Comparison of ENCODE assay signal across 26 cellular contexts in genomic region chr12:7497661-7498060, GRCh38. TPM values are rescaled to one million over a fixed set of nuclear protein-coding genes. Genes with fewer than 3 reads are reported as not detected.
A peak's percentile ranks its signal among the peaks of the same experiment; 100 is the strongest.
DNase-seq lines count a peak whose midpoint lies in the region; TF ChIP-seq lines count a peak whose summit lies in the region.
"Had no signal": no experiment of that assay in that cellular context is flagged by ENCODE, and none has a peak within 500 bp of the region (broad histone marks: within the 10 kb centered on the region; RNA-seq: fewer than 3 reads in every experiment).

No MANE protein-coding gene starts in this region.

- no peaks in the 10 kb centered on the region for H3K9me3 Mint-ChIP-seq in dendritic cell treated with granulocyte-macrophage colony-stimulating factor and Interleukin-4, amounts not matched to agents 40 ng/mL and 50 ng/mL, for 4 days
- H3K9me3 Mint-ChIP-seq: neural progenitor cell; stimulated activated naive CD8-positive, alpha-beta T cell treated with anti-CD3 and anti-CD28 coated beads, Interleukin-15, amount 100 ng/mL, for 72 hours; type B pancreatic cell had no signal

- H3K27ac Mint-ChIP-seq in dendritic cell treated with granulocyte-macrophage colony-stimulating factor and Interleukin-4, amounts not matched to agents 40 ng/mL and 50 ng/mL, for 4 days = peak overlapping the region; percentile 82
- H3K27ac Mint-ChIP-seq: IgD-negative memory B cell; neural progenitor cell; stimulated activated naive CD8-positive, alpha-beta T cell treated with anti-CD3 and anti-CD28 coated beads, Interleukin-15, amount 100 ng/mL, for 72 hours; type B pancreatic cell had no signal

- in situ Hi-C loops in ACHN (cut with HindIII; ENCODE audit: low pct_ligation_motif_present, low pct_unique_long_range_greater_than_20kb, low sequenced_read_pairs) = no loop called here

- peak; percentile 10 for DNase-seq in Daoy (ENCODE audit: low read depth)
- peak; percentile 32 for DNase-seq in LHCN-M2 (ENCODE audit: low read depth)
- no peak for DNase-seq in ACHN
- no peak for DNase-seq in activated T-cell treated with anti-CD3 and anti-CD28 coated beads, Interleukin-2, amount 50 U/mL, for 48 hours
- DNase-seq in SHP77 treated with DMSO at 0.1 percent for 48 hours (lab: John Stamatoyannopoulos, UW) = no peak
- no peak for DNase-seq in lower leg skin (ENCODE audit: low spot score in 2 of 2)
- DNase-seq: activated CD4-positive, alpha-beta T cell treated with anti-CD3 and anti-CD28 coated beads, Interleukin-2, amount 50 U/mL, for 1 hour; activated CD8-positive, alpha-beta memory T cell treated with anti-CD3 and anti-CD28 coated beads, Interleukin-2, amount 50 U/mL, for 4 hours; AML-193; DMS79 treated with DMSO at 0.1 percent for 48 hours; left lung; MG63; NCI-H1436 treated with DMSO at 0.1 percent for 48 hours; NCI-H69; psoas muscle; small intestine; stimulated activated naive CD8-positive, alpha-beta T cell treated with anti-CD3 and anti-CD28 coated beads, Interleukin-15, amount 100 ng/mL, for 72 hours; T-helper 1 cell had no signal

- H3K27ac ChIP-seq in muscle layer of duodenum (ENCODE audit: low read length) = peak overlapping the region; percentile 15
- H3K27ac ChIP-seq: epithelial cell of prostate, neural progenitor cell, psoas muscle had no signal

- H3K4me3 ChIP-seq in muscle layer of duodenum (ENCODE audit: low read depth in 1 of 2, low read length in 2 of 2) (no peak overlapping the region), lower leg skin (ENCODE audit: low read depth, poor library complexity, severe bottlenecking) (no peak overlapping the region)
- H3K4me3 ChIP-seq: MG63, neural progenitor cell, psoas muscle had no signal

- no peaks in the 10 kb centered on the region for H3K27me3 ChIP-seq in muscle layer of duodenum (ENCODE audit: low read depth, low read length)
- H3K27me3 ChIP-seq: MG63, neural progenitor cell had no signal

- WGBS in lower leg skin, 2 donors = 28 to 29% methylated on average over 3 of the region's 3 CpGs

- H3K27me3 Mint-ChIP-seq in dendritic cell treated with granulocyte-macrophage colony-stimulating factor and Interleukin-4, amounts not matched to agents 40 ng/mL and 50 ng/mL, for 4 days = no peaks in the 10 kb centered on the region

- no peaks in the 10 kb centered on the region for H3K9me3 ChIP-seq in muscle layer of duodenum (ENCODE audit: control insufficient read depth in 1 of 2, low read length in 2 of 2)
- H3K9me3 ChIP-seq: left lung, MG63, psoas muscle had no signal

- H3K4me1 ChIP-seq in muscle layer of duodenum (ENCODE audit: control insufficient read depth in 1 of 2, insufficient read depth in 2 of 2, low read length in 2 of 2) = no peaks in the 10 kb centered on the region
- H3K4me1 ChIP-seq: left lung, psoas muscle had no signal

- peaks cover 53% of the 10 kb centered on the region for H3K4me1 Mint-ChIP-seq in dendritic cell treated with granulocyte-macrophage colony-stimulating factor and Interleukin-4, amounts not matched to agents 40 ng/mL and 50 ng/mL, for 4 days (ENCODE audit: low read depth)
- H3K4me1 Mint-ChIP-seq: IgD-negative memory B cell; neural progenitor cell; stimulated activated naive CD8-positive, alpha-beta T cell treated with anti-CD3 and anti-CD28 coated beads, Interleukin-15, amount 100 ng/mL, for 72 hours had no signal

- H3K4me3 Mint-ChIP-seq in dendritic cell treated with granulocyte-macrophage colony-stimulating factor and Interleukin-4, amounts not matched to agents 40 ng/mL and 50 ng/mL, for 4 days = peak overlapping the region; percentile 42
- H3K4me3 Mint-ChIP-seq: neural progenitor cell; stimulated activated naive CD8-positive, alpha-beta T cell treated with anti-CD3 and anti-CD28 coated beads, Interleukin-15, amount 100 ng/mL, for 72 hours; type B pancreatic cell had no signal

- intact Hi-C loops in dendritic cell treated with granulocyte-macrophage colony-stimulating factor and Interleukin-4, amounts not matched to agents 40 ng/mL and 50 ng/mL, for 4 days (cut with micrococcal nuclease) = no loop called here
- intact Hi-C loops in lower leg skin (cut with DNase I; ENCODE audit: low total_unique reads) = no loop called here

- no peak for TF ChIP-seq POLR2A in lower leg skin (IDR thresholded peaks at IDR 0.05)

- no peaks in the 10 kb centered on the region for H3K36me3 ChIP-seq in muscle layer of duodenum (ENCODE audit: control insufficient read depth in 1 of 2, insufficient read depth in 2 of 2, low read length in 2 of 2)
- H3K36me3 ChIP-seq: MG63, neural progenitor cell had no signal

- TF ChIP-seq CTCF in lower leg skin (IDR thresholded peaks at IDR 0.05) = no peak

- H3K36me3 Mint-ChIP-seq in dendritic cell treated with granulocyte-macrophage colony-stimulating factor and Interleukin-4, amounts not matched to agents 40 ng/mL and 50 ng/mL, for 4 days (ENCODE audit: low read depth) = peaks cover 84% of the 10 kb centered on the region
- H3K36me3 Mint-ChIP-seq: neural progenitor cell, type B pancreatic cell had no signal

RNA-seq across cellular contexts. Expression of gene CD163, which starts 5.9 kb away (rescaled TPM):
- total RNA-seq in Daoy (2014; rRNA removed; shearing (Covaris generic)) = under 0.01 TPM in 1 of 2 replicates, not detected in the other
- 0.11 TPM in 1 of 2 replicates, not detected in the other for total RNA-seq in LHCN-M2 (2014; rRNA removed)
- not detected for polyA plus RNA-seq in LHCN-M2 (2012)
- 10 to 100 TPM; 13.3 to 64.0 (median 37.6) TPM for total RNA-seq in lower leg skin
- total RNA-seq: bronchial epithelial cell, dermis microvascular lymphatic vessel endothelial cell had no signal

RNA-seq across cellular contexts. Expression of gene CD163L1, which starts 53.7 kb away (rescaled TPM):
- total RNA-seq in Daoy (2014; rRNA removed; shearing (Covaris generic)) = 2.9 and 21.4 TPM in 2 replicates
- 3.7 and 11.2 TPM in 2 replicates for total RNA-seq in LHCN-M2 (2014; rRNA removed)
- 4.3 TPM for polyA plus RNA-seq in LHCN-M2 (2012)
- total RNA-seq in lower leg skin = 1 to 10 TPM in 1 of 4 donors, under 1 TPM in 3; 0.11 to 1.6 (median 0.34) TPM
- total RNA-seq: bronchial epithelial cell had no signal
- polyA plus RNA-seq: IgD-negative memory B cell had no signal

Comparison
In these comparisons a context has a peak if more than half of its experiments do, and no peak if none do; other contexts are left out.
1. DNase-seq: peak in Daoy (single experiment) and LHCN-M2 (single experiment); none in ACHN (single experiment), activated T-cell treated with anti-CD3 and anti-CD28 coated beads, Interleukin-2, amount 50 U/mL, for 48 hours (0 of 2), SHP77 treated with DMSO at 0.1 percent for 48 hours (single experiment) and lower leg skin (0 of 2).
2. RNA of gene CD163, which starts 5.9 kb away (total RNA-seq): 13.3 to 64.0 TPM in lower leg skin; 0.11 TPM in LHCN-M2 and under 0.01 TPM in Daoy; every median in the first group is over 10 times any median in the second.